8 cellular contexts compared by ENCODE assay signal in genomic region chr17:49952209-49952911, GRCh38. TPM values are rescaled to one million over a fixed set of nuclear protein-coding genes. Genes with fewer than 3 reads are reported as not detected.
A peak's percentile ranks its signal among the peaks of the same experiment; 100 is the strongest.
DNase-seq lines count a peak whose midpoint lies in the region; TF ChIP-seq lines count a peak whose summit lies in the region.

No MANE protein-coding gene starts in this region.

- peak; percentile 71 for TF ChIP-seq CTCF in liver (IDR thresholded peaks at IDR 0.05; ENCODE audit: low read depth, low read length, missing input control)

- no peak overlapping the region for H3K9ac ChIP-seq in liver (ENCODE audit: low read depth in 1 of 2, low read length in 2 of 2)

- H3K4me1 ChIP-seq in liver (ENCODE audit: control insufficient read depth in 4 of 4, insufficient read depth in 4 of 4, low read length in 3 of 4) = no peaks in the 10 kb centered on the region

- H3K9me3 ChIP-seq in liver (ENCODE audit: control insufficient read depth in 4 of 4, low read length in 3 of 4) = no peaks in the 10 kb centered on the region

- H3K36me3 ChIP-seq in liver (ENCODE audit: control insufficient read depth in 4 of 4, insufficient read depth in 3 of 4, low read depth in 1 of 4, low read length in 3 of 4) = no peaks in the 10 kb centered on the region

- H3K27ac ChIP-seq in caudate nucleus (ENCODE audit: low read depth, low read length) (no peak overlapping the region), liver (ENCODE audit: low read depth in 1 of 2, low read length in 2 of 2) (no peak overlapping the region)

- DNase-seq in AG08396 (ENCODE audit: low spot score) (peak; percentile 83), GM19240 (ENCODE audit: insufficient read length, low spot score) (peak; percentile 81), NCI-H2196 (lab: John Stamatoyannopoulos, UW; ENCODE audit: unreplicated experiment) (peak; percentile 86), caudate nucleus (lab: John Stamatoyannopoulos, UW) (peak in 43 of 61 donors; percentile 1 to 76 (median 12)), middle frontal gyrus (ENCODE audit: extremely low spot score, low spot score) (no peak)
- DNase-seq in activated CD4-positive, CD25-positive, alpha-beta regulatory T cell (lab: John Stamatoyannopoulos, UW) = peak; percentile 48 to 71 (median 60)
- DNase-seq in stimulated activated CD8-positive, alpha-beta memory T cell treated with anti-CD3 and anti-CD28 coated beads, Interleukin-12 subunit alpha, Interleukin-12 subunit beta, amount 100 ng/mL, for 1 hour (ENCODE audit: low read depth) = peak; percentile 69

- 38% methylated on average over 7 of the region's 7 CpGs for WGBS in liver

- H3K27me3 ChIP-seq in liver (ENCODE audit: control insufficient read depth in 4 of 4, insufficient read depth in 4 of 4, low read length in 3 of 4) = peaks cover 0 to 8% (median 4%) of the 10 kb centered on the region in 4 donors

- no peak overlapping the region for H3K4me3 ChIP-seq in liver (ENCODE audit: low read depth in 1 of 3, low read length in 3 of 3)

- TF ChIP-seq RAD21 in liver (IDR thresholded peaks at IDR 0.05) = peak; percentile 64 to 79

TF ChIP-seq in liver, 16 proteins besides CTCF, POLR2A, EP300 and RAD21:
- TF ChIP-seq EGR1 (IDR thresholded peaks at IDR 0.05; ENCODE audit: low read depth in 2 of 2) (no peak), HNF4G (IDR thresholded peaks at IDR 0.05) (no peak), FOXA1 (IDR thresholded peaks at IDR 0.05) (no peak), FOXA2 (IDR thresholded peaks at IDR 0.05) (no peak)
- TF ChIP-seq, protein P1, sequence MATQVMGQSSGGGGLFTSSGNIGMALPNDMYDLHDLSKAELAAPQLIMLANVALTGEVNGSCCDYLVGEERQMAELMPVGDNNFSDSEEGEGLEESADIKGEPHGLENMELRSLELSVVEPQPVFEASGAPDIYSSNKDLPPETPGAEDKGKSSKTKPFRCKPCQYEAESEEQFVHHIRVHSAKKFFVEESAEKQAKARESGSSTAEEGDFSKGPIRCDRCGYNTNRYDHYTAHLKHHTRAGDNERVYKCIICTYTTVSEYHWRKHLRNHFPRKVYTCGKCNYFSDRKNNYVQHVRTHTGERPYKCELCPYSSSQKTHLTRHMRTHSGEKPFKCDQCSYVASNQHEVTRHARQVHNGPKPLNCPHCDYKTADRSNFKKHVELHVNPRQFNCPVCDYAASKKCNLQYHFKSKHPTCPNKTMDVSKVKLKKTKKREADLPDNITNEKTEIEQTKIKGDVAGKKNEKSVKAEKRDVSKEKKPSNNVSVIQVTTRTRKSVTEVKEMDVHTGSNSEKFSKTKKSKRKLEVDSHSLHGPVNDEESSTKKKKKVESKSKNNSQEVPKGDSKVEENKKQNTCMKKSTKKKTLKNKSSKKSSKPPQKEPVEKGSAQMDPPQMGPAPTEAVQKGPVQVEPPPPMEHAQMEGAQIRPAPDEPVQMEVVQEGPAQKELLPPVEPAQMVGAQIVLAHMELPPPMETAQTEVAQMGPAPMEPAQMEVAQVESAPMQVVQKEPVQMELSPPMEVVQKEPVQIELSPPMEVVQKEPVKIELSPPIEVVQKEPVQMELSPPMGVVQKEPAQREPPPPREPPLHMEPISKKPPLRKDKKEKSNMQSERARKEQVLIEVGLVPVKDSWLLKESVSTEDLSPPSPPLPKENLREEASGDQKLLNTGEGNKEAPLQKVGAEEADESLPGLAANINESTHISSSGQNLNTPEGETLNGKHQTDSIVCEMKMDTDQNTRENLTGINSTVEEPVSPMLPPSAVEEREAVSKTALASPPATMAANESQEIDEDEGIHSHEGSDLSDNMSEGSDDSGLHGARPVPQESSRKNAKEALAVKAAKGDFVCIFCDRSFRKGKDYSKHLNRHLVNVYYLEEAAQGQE (IDR thresholded peaks at IDR 0.05) = no peak
TF ChIP-seq in liver: peak in this region for 0.

RNA-seq across cellular contexts. Expression of gene DLX4, which starts 16.6 kb away (rescaled TPM):
- not detected for total RNA-seq in liver
- not detected for polyA plus RNA-seq in liver

RNA-seq across cellular contexts. Expression of gene DLX3, which starts 42.7 kb away (rescaled TPM):
- total RNA-seq in liver = not detected
- not detected for polyA plus RNA-seq in liver
